Comparison of ENCODE assay signal across 10 cellular contexts in the genomic region with DNA sequence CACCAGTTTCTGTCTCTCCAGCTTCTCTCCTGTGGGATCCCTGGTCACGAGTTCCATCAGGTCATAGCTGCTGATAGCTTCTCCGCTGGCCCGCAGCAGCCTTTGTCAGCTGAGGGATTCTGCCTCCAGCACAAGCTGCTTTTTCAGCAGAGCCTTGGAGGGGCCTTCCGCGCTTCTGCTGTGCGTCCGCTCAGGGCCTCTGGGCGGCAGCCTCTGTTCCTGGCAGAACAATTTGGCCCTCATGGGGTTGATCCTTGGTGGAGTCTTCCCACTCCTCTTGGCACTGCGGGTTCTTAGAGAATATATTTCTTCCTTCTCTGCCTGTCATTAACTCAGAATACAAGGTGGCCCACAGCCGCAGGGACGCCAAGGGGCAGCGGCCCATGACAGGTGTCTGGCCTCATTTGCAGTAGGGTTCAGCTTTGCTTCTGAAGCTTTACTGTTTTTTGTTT.
DNase-seq lines count a peak whose midpoint lies in the region; ATAC-seq and TF ChIP-seq lines count a peak whose summit lies in the region.
"Had no signal": no experiment of that assay in that cellular context is flagged by ENCODE, and none has a peak within 500 bp of the region (broad histone marks: within the 10 kb centered on the region; RNA-seq: fewer than 3 reads in every experiment).

No MANE protein-coding gene starts in this region.

- no peaks in the 10 kb centered on the region for H3K9me2 ChIP-seq in GM23248 (ENCODE audit: insufficient read depth)

- no peak overlapping the region for H2AFZ ChIP-seq in GM23248

- H3K27ac Mint-ChIP-seq in effector memory CD8-positive, alpha-beta T cell: no peak overlapping the region

- H3K4me3 ChIP-seq in GM23248 (peak overlapping the region; percentile 40; the same call in 1 of the 2 replicates), astrocyte of the spinal cord (ENCODE audit: low read depth, low read length) (no peak overlapping the region)

- peaks cover 15% of the 10 kb centered on the region for H3K4me1 ChIP-seq in GM23248 (ENCODE audit: insufficient read depth)

- ATAC-seq in sciatic nerve (peak; percentile 66), GM18868 (IDR thresholded peaks at IDR 0.05; ENCODE audit: unreplicated experiment) (no peak)
- ATAC-seq in effector memory CD8-positive, alpha-beta T cell (replicated peaks): no peak

- H3K4me2 ChIP-seq in GM23248 (ENCODE audit: unreplicated experiment): peak overlapping the region; percentile 57

- TF ChIP-seq CTCF in astrocyte of the spinal cord (IDR thresholded peaks at IDR 0.05; ENCODE audit: low read depth, low read length): peak; percentile 38

- H4K20me1 ChIP-seq in GM23248 (ENCODE audit: insufficient read depth): peaks cover 10% of the 10 kb centered on the region; the same call in 1 of the 2 replicates

- no peak overlapping the region for H3K4me3 Mint-ChIP-seq in effector memory CD8-positive, alpha-beta T cell

- in situ Hi-C loops in GM23248 (cut with MboI) (no loop called here), astrocyte of the spinal cord (cut with HindIII; ENCODE audit: low sequenced_read_pairs) (no loop called here)

- H3K36me3 Mint-ChIP-seq in effector memory CD8-positive, alpha-beta T cell (ENCODE audit: insufficient read depth): peaks cover 62% of the 10 kb centered on the region

- H3K9ac ChIP-seq in GM23248: peak overlapping the region; percentile 70

- H3K27ac ChIP-seq in GM23248: peak overlapping the region; percentile 62
- H3K27ac ChIP-seq: HL-60 had no signal

- peaks cover 43% of the 10 kb centered on the region for H3K79me2 ChIP-seq in GM23248 (ENCODE audit: insufficient read depth)

- H3F3A ChIP-seq in GM23248 (ENCODE audit: insufficient read depth): peaks cover 12% of the 10 kb centered on the region

- intact Hi-C loops in sciatic nerve (cut with DNase I): no loop called here

- DNase-seq in GM23248 (peak; percentile 41), astrocyte of the spinal cord (ENCODE audit: low read depth, low spot score) (peak; percentile 55), hypothalamus (lab: John Stamatoyannopoulos, UW) (peak in 28 of 51 donors; percentile 9 to 70 (median 40)), sciatic nerve (ENCODE audit: low spot score) (peak; percentile 70), NCI-H1930 (lab: John Stamatoyannopoulos, UW) (no peak), GOT3 (lab: John Stamatoyannopoulos, UW) (no peak)
- DNase-seq in effector memory CD8-positive, alpha-beta T cell: no peak
- DNase-seq: GDM1 had no signal

- H3K36me3 ChIP-seq in GM23248 (ENCODE audit: low read depth): peaks cover 6% of the 10 kb centered on the region; the same call in 1 of the 2 replicates

- H3K4me1 Mint-ChIP-seq in effector memory CD8-positive, alpha-beta T cell (ENCODE audit: low read depth in 2 of 2): peaks cover 7 to 11% of the 10 kb centered on the region in 2 donors

- H3K9me3 ChIP-seq in GM23248 (ENCODE audit: low read depth): no peaks in the 10 kb centered on the region

- H3K9me3 Mint-ChIP-seq in effector memory CD8-positive, alpha-beta T cell: no peaks in the 10 kb centered on the region

- no peaks in the 10 kb centered on the region for H3K27me3 Mint-ChIP-seq in effector memory CD8-positive, alpha-beta T cell

- 37 to 44% methylated on average over 12 of the region's 12 CpGs for WGBS in GM23248 (ENCODE audit: low coverage in 1 of 2, low lambda C conversion rate in 2 of 2, missing lambda C conversion rate in 2 of 2), 2 experiments

- no peaks in the 10 kb centered on the region for H3K27me3 ChIP-seq in GM23248 (replicated peaks; ENCODE audit: insufficient read depth)

Comparison
In these comparisons a context has a peak if more than half of its experiments do, and no peak if none do; other contexts are left out.
1. DNase-seq: peak in GM23248 (single experiment), astrocyte of the spinal cord (single experiment), hypothalamus (28 of 51) and sciatic nerve (single experiment); none in effector memory CD8-positive, alpha-beta T cell (0 of 3), NCI-H1930 (0 of 2) and GOT3 (single experiment).